Comparison of ENCODE assay signal across 8 cellular contexts in the genomic region with DNA sequence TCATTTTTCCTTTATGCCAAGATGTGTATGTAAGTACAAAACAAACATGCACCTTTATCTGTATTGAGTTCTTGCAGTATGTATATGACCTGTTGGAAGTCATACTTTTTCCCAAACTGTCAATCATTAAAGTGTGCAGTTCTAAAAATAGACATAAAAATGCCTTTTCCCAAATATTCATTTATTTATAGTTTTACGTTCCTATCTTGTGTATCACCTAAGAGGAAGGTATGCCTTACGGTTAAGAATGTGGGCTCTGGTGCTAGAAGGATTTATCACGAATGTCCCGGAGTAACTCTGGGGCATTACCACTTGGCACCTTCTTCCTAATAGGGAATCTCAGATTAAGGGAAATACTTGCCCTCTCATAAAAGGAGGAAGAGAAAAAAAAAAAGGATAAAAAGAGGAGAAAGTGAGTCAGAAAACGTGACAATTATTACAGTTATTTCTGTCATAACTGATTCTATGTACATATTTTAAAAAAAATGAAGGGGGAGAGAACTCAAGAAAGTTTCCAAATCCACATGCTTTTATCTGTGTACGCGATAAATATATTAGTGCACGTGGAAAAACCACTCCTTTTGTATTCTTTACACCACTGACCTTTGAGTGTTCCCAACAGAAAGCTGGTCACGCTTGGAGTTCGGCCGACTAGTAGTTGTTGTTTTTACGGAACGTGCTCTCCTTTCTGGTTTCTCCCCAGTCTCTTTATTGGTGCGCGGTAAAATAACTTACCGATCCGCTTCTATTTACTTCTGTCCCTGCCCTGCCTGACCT. TPM values are rescaled to one million over a fixed set of nuclear protein-coding genes. Genes with fewer than 3 reads are reported as not detected.
DNase-seq lines count a peak whose midpoint lies in the region; ATAC-seq, FAIRE-seq and TF ChIP-seq lines count a peak whose summit lies in the region.

No MANE protein-coding gene starts in this region.

- H3K4me2 ChIP-seq in GM12878 (ENCODE audit: control insufficient read depth, insufficient read depth) = peak overlapping the region; percentile 49

- H3K27me3 ChIP-seq in BE2C = no peaks in the 10 kb centered on the region
- no peaks in the 10 kb centered on the region for H3K27me3 ChIP-seq in GM12878 (replicated peaks in 1 of 2; ENCODE audit: control insufficient read depth in 2 of 2, insufficient read depth in 2 of 2, low read length in 1 of 2)

- peak overlapping the region; percentile 74 for H3K4me3 ChIP-seq in BE2C (ENCODE audit: low read depth, low read length)
- H3K4me3 ChIP-seq in HFF-Myc (replicated peaks; ENCODE audit: low read depth, low read length) = peak overlapping the region; percentile 97
- peak overlapping the region; percentile 93 for H3K4me3 ChIP-seq in GM12878

- DNase-seq in BE2C = no peak
- no peak for DNase-seq in HFF-Myc (ENCODE audit: extremely low read depth, low read depth)
- no peak for DNase-seq in GM12878 (ENCODE audit: low read depth, low spot score)
- peak; percentile 3 for DNase-seq in medulla oblongata (ENCODE audit: extremely low spot score)
- DNase-seq in SIG-M5 treated with dmso at 0.1 percent for 504 hours (lab: John Stamatoyannopoulos, UW; ENCODE audit: unreplicated experiment) = no peak
- no peak for DNase-seq in KG1 (lab: John Stamatoyannopoulos, UW)
- DNase-seq in amygdala (lab: John Stamatoyannopoulos, UW) = no peak

- peak overlapping the region; percentile 99 for H2AFZ ChIP-seq in GM12878 (ENCODE audit: control insufficient read depth, low read depth, low read length)

- intact Hi-C loops in GM12878 (cut with micrococcal nuclease; ENCODE audit: unreplicated experiment) = no loop called here

- TF ChIP-seq EP300 in GM12878 (IDR thresholded peaks at IDR 0.05; ENCODE audit: borderline replicate concordance in 1 of 2, control insufficient read depth in 1 of 2, low read depth in 2 of 2, low read length in 2 of 2) = no peak

- H3K36me3 ChIP-seq in BE2C (peaks cover 6% of the 10 kb centered on the region; the same call in 1 of the 2 replicates), GM12878 (ENCODE audit: control insufficient read depth in 2 of 2, insufficient read depth in 2 of 2, low read length in 1 of 2) (peaks cover 0 to 5% of the 10 kb centered on the region in 2 experiments; a peak in 2 of 4 replicates)

- H3K27ac ChIP-seq in GM12878 (ENCODE audit: control insufficient read depth, insufficient read depth) = peak overlapping the region; percentile 86

- POLR2A ChIA-PET in GM12878 (lab: Charles Lee) = interaction anchor here (0.8 to 3.7 kb wide), 5 partner anchors 8 to 60 kb away, joined by 3 to 62 read pairs (median 3); a partner anchor contains a TSS

- no peak for TF ChIP-seq RAD21 in GM12878 (IDR thresholded peaks at IDR 0.05; ENCODE audit: insufficient read depth, low read depth, low read length)

- TF ChIP-seq POLR2A in GM12878 (IDR thresholded peaks at IDR 0.05; ENCODE audit: low read depth, low read length) = no peak

- no peak for TF ChIP-seq CTCF in BE2C (IDR thresholded peaks at IDR 0.05; ENCODE audit: low read depth, low read length)
- TF ChIP-seq CTCF in HFF-Myc (IDR thresholded peaks at IDR 0.05; ENCODE audit: low read depth, low read length, missing control alignments) = no peak
- no peak for TF ChIP-seq CTCF in GM12878 (IDR thresholded peaks at IDR 0.05 in 2 of 3, conservative IDR thresholded peaks at IDR 0.05 in 1 of 3; ENCODE audit: control insufficient read depth in 2 of 3, extremely low read depth in 1 of 3, insufficient read depth in 1 of 3, low read depth in 3 of 3, low read length in 3 of 3)

- in situ Hi-C loops in GM12878 (cut with MboI) = no loop called here

- CTCF ChIA-PET in GM12878 (lab: Yijun Ruan, JAX) = interaction anchor here (0.7 to 3.9 kb wide), 8 partner anchors 23 to 128 kb away, joined by 3 to 36 read pairs (median 4); no protein-coding TSS in a partner anchor

- peak overlapping the region; percentile 79 for H3K9ac ChIP-seq in GM12878 (ENCODE audit: control insufficient read depth, insufficient read depth, low read length)

- FAIRE-seq in GM12878 (lab: Jason Lieb, UNC) = no peak

- BruUV-seq in GM12878 (replicated peaks; lab: Mats Ljungman, UMichigan) = TSS peak; percentile 79

- SMC1A ChIA-PET in GM12878 (lab: Charles Lee; ENCODE audit: uncharacterized antibody, unreplicated experiment) = interaction anchor here (1.2 to 3.6 kb wide), 3 partner anchors 28 to 79 kb away, joined by 3 to 40 read pairs (median 6); no protein-coding TSS in a partner anchor

- peaks cover 65% of the 10 kb centered on the region for H3K79me2 ChIP-seq in GM12878 (ENCODE audit: control insufficient read depth, insufficient read depth, low read length)

- ATAC-seq in GM12878 (no peak), GM18502 (IDR thresholded peaks at IDR 0.05; ENCODE audit: poor library complexity, unreplicated experiment) (no peak)

- no peaks in the 10 kb centered on the region for H3K4me1 ChIP-seq in BE2C
- peaks cover 5% of the 10 kb centered on the region; the same call in 1 of the 2 replicates for H3K4me1 ChIP-seq in GM12878 (ENCODE audit: control insufficient read depth, insufficient read depth, low read length)

- no peaks in the 10 kb centered on the region for H4K20me1 ChIP-seq in GM12878 (ENCODE audit: control insufficient read depth, insufficient read depth)

- H3K9me3 ChIP-seq in BE2C = no peaks in the 10 kb centered on the region
- H3K9me3 ChIP-seq in GM12878 (replicated peaks; ENCODE audit: control insufficient read depth, insufficient read depth, low read length) = no peaks in the 10 kb centered on the region

- RAD21 ChIA-PET in GM12878 (lab: Charles Lee; ENCODE audit: unreplicated experiment) = interaction anchor here (1.3 to 3.2 kb wide), 4 partner anchors 26 to 79 kb away, joined by 3 to 28 read pairs (median 13); a partner anchor contains a TSS

- WGBS in GM12878 (ENCODE audit: insufficient coverage, insufficient replicate concordance, low lambda C conversion rate, missing lambda C conversion rate) = 2% methylated on average over 17 of the region's 17 CpGs

TF ChIP-seq in GM12878, 131 proteins besides CTCF, POLR2A, EP300 and RAD21:
- TF ChIP-seq, protein P1, sequence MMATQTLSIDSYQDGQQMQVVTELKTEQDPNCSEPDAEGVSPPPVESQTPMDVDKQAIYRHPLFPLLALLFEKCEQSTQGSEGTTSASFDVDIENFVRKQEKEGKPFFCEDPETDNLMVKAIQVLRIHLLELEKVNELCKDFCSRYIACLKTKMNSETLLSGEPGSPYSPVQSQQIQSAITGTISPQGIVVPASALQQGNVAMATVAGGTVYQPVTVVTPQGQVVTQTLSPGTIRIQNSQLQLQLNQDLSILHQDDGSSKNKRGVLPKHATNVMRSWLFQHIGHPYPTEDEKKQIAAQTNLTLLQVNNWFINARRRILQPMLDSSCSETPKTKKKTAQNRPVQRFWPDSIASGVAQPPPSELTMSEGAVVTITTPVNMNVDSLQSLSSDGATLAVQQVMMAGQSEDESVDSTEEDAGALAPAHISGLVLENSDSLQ (IDR thresholded peaks at IDR 0.05) = peak; percentile 33; the same call in 1 of the 2 replicates
- TF ChIP-seq IKZF1 (conservative IDR thresholded peaks at IDR 0.05) (no peak), IKZF2 (IDR thresholded peaks at IDR 0.05) (0 out of 4 replicates have a peak, but pooled peaks of 1 of the 2 experiments have one; percentile 3), MXI1 (IDR thresholded peaks at IDR 0.05; ENCODE audit: low read depth, low read length) (peak; percentile 9; the same call in 1 of the 2 replicates)

RNA-seq across cellular contexts. Expression of a gene that starts 0.7 kb away (rescaled TPM):
- polyA plus RNA-seq in BE2C (2012; ENCODE audit: insufficient read depth, insufficient read length, low read depth) = 6.1 TPM
- total RNA-seq in GM12878 (2013; cell fraction: nucleolus; rRNA removed) = 68.9 and 73.3 TPM in 2 replicates
- total RNA-seq in GM12878 (2014; rRNA removed) (19.3 and 23.5 TPM in 2 replicates), GM12878 (2014; rRNA removed; fragmentation: Illumina TruSeq; extraction: Trizol) (17.1 and 18.0 TPM in 2 replicates), GM12878 (2021) (14.4 and 17.3 TPM in 2 replicates)
- 17.5 TPM for polyA plus RNA-seq in GM12878 (2011; ENCODE audit: low read depth)
- polyA plus RNA-seq in GM12878 (2011; rRNA removed) (19.0 and 24.1 TPM in 2 replicates), GM12878 (2014; fragmentation: Illumina TruSeq; extraction: Trizol) (19.3 and 23.2 TPM in 2 replicates), GM12878 (2014; fragmentation: Nextera tagmentation; extraction: Ambion mirVana) (10 to 100 TPM; 43.6 to 63.4 TPM), GM12878 (2014; rRNA removed) (21.3 and 22.4 TPM in 2 replicates), GM12878 (2016; fragmentation: Nextera tagmentation; extraction: Ambion mirVana) (10 to 100 TPM; 37.7 to 41.9 TPM)
- 8.9 and 10.4 TPM in 2 replicates for polyA plus RNA-seq in GM12878 (2011; cell fraction: cytosol; rRNA removed)
- 21.0 and 23.7 TPM in 2 replicates for polyA plus RNA-seq in GM12878 (2011; cell fraction: nucleus; rRNA removed)
- polyA plus RNA-seq in GM12878 (2012) = 21.0 and 21.5 TPM in 2 replicates
- polyA minus RNA-seq in GM12878 (2011; rRNA and poly(A)+ RNA removed) = 6.4 and 10.7 TPM in 2 replicates
- 2.0 and 2.7 TPM in 2 replicates for polyA minus RNA-seq in GM12878 (2011; cell fraction: cytosol; rRNA and poly(A)+ RNA removed)
- 10.6 and 14.6 TPM in 2 replicates for polyA minus RNA-seq in GM12878 (2011; cell fraction: nucleus; rRNA and poly(A)+ RNA removed)

RNA-seq across cellular contexts. Expression of a gene that starts 1.1 kb away (rescaled TPM):
- polyA plus RNA-seq in BE2C (2012; ENCODE audit: insufficient read depth, insufficient read length, low read depth) = 39.8 TPM
- 37.7 and 41.4 TPM in 2 replicates for total RNA-seq in GM12878 (2013; cell fraction: nucleolus; rRNA removed)
- total RNA-seq in GM12878 (2014; rRNA removed) (27.7 and 34.3 TPM in 2 replicates), GM12878 (2014; rRNA removed; fragmentation: Illumina TruSeq; extraction: Trizol) (39.7 and 43.0 TPM in 2 replicates), GM12878 (2021) (36.4 and 42.3 TPM in 2 replicates)
- polyA plus RNA-seq in GM12878 (2011; ENCODE audit: low read depth) = 14.3 TPM
- polyA plus RNA-seq in GM12878 (2011; rRNA removed) (23.8 and 38.7 TPM in 2 replicates), GM12878 (2014; fragmentation: Illumina TruSeq; extraction: Trizol) (56.8 and 71.1 TPM in 2 replicates), GM12878 (2014; fragmentation: Nextera tagmentation; extraction: Ambion mirVana) (10 to 100 TPM; 29.1 to 40.4 TPM), GM12878 (2014; rRNA removed) (30.7 and 37.0 TPM in 2 replicates), GM12878 (2016; fragmentation: Nextera tagmentation; extraction: Ambion mirVana) (10 to 100 TPM; 44.9 to 46.9 TPM)
- 5.9 and 6.9 TPM in 2 replicates for polyA plus RNA-seq in GM12878 (2011; cell fraction: cytosol; rRNA removed)
- 16.4 and 23.1 TPM in 2 replicates for polyA plus RNA-seq in GM12878 (2011; cell fraction: nucleus; rRNA removed)
- 23.6 and 23.9 TPM in 2 replicates for polyA plus RNA-seq in GM12878 (2012)
- polyA minus RNA-seq in GM12878 (2011; rRNA and poly(A)+ RNA removed) = 10.3 and 11.2 TPM in 2 replicates
- polyA minus RNA-seq in GM12878 (2011; cell fraction: cytosol; rRNA and poly(A)+ RNA removed) = 8.6 and 8.8 TPM in 2 replicates
- polyA minus RNA-seq in GM12878 (2011; cell fraction: nucleus; rRNA and poly(A)+ RNA removed) = 13.2 and 25.7 TPM in 2 replicates
